Comparison of ENCODE assay signal across 1 cellular context in the genomic region with DNA sequence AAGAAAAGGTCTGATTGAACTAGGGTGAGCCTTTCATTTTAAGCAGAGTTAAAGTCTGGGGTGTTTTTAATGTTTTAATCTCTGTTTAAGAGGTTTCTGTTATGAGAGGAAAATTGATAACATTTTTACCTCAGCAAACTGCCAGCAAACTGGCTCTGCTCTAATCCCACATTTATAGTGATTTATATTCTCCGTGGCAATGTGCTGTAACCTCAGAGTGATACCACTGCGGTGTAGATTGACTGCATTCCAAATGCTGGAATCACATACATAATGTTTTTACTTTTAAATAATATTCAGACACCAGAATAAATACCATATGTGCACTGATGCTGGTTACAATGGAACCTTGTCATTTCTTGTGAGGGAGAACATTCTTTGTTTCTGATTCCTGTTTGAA.
A peak's percentile ranks its signal among the peaks of the same experiment; 100 is the strongest.
TF ChIP-seq lines count a peak whose summit lies in the region.

No MANE protein-coding gene starts in this region.

TF ChIP-seq in SK-N-SH, 30 proteins besides CTCF, POLR2A, EP300 and RAD21 (continued from another document):
- TF ChIP-seq PBX3 (IDR thresholded peaks at IDR 0.05) (peak; percentile 83), YY1 (IDR thresholded peaks at IDR 0.05; ENCODE audit: low read depth) (no peak), TCF12 (IDR thresholded peaks at IDR 0.05) (peak; percentile 90), JUND (IDR thresholded peaks at IDR 0.05) (peak; percentile 55), RXRA (IDR thresholded peaks at IDR 0.05; ENCODE audit: borderline replicate concordance, low read depth) (0 out of 2 replicates have a peak, but pooled peaks have one; percentile 21), RFX5 (IDR thresholded peaks at IDR 0.05; ENCODE audit: low read length) (no peak), FOSL2 (IDR thresholded peaks at IDR 0.05; ENCODE audit: borderline replicate concordance, low read depth) (peak; percentile 48; the same call in 1 of the 2 replicates), TAF1 (IDR thresholded peaks at IDR 0.05; ENCODE audit: borderline replicate concordance, low read depth, low read length) (no peak), NFIC (IDR thresholded peaks at IDR 0.05; ENCODE audit: borderline replicate concordance) (peak; percentile 55; the same call in 1 of the 2 replicates), MAX (IDR thresholded peaks at IDR 0.05; ENCODE audit: low read depth) (no peak), TEAD4 (IDR thresholded peaks at IDR 0.05; ENCODE audit: borderline replicate concordance, insufficient read depth) (peak; percentile 65; the same call in 1 of the 2 replicates), MXI1 (IDR thresholded peaks at IDR 0.05; ENCODE audit: low read depth, low read length) (no peak), FOXJ3 (CRISPR knock-in tag; IDR thresholded peaks at IDR 0.05) (no peak), FOXM1 (IDR thresholded peaks at IDR 0.05; ENCODE audit: low read depth) (0 out of 2 replicates have a peak, but pooled peaks have one; percentile 31)
- TF ChIP-seq, protein P1, sequence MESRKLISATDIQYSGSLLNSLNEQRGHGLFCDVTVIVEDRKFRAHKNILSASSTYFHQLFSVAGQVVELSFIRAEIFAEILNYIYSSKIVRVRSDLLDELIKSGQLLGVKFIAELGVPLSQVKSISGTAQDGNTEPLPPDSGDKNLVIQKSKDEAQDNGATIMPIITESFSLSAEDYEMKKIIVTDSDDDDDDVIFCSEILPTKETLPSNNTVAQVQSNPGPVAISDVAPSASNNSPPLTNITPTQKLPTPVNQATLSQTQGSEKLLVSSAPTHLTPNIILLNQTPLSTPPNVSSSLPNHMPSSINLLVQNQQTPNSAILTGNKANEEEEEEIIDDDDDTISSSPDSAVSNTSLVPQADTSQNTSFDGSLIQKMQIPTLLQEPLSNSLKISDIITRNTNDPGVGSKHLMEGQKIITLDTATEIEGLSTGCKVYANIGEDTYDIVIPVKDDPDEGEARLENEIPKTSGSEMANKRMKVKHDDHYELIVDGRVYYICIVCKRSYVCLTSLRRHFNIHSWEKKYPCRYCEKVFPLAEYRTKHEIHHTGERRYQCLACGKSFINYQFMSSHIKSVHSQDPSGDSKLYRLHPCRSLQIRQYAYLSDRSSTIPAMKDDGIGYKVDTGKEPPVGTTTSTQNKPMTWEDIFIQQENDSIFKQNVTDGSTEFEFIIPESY (IDR thresholded peaks at IDR 0.05; ENCODE audit: borderline replicate concordance, low read depth): no peak
